1 cellular context compared by ENCODE assay signal in the genomic region with DNA sequence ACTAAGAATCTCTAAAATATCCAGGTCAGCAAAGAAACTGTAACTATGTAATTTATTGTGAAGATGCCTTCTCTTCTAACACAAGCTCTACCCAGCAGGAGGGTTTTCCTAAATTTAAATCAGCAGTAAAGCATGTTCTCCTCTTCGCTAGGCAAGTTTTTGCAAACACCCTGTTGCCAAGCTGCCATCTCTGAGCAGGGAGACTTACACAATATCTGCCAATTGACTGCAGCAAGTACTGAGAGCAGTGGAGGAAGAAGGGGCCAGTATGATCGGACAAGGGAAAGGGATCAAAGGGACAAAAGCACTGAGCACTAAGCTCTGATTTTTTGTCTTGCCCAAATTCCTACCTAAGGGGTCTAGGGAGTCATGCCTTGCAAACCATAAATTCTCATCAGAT.
TF ChIP-seq lines count a peak whose summit lies in the region.

No MANE protein-coding gene starts in this region.

TF ChIP-seq in GM23338, 12 proteins besides CTCF, POLR2A, EP300 and RAD21 (continued from another document):
- no peak for TF ChIP-seq EZH2phosphoT487 (IDR thresholded peaks at IDR 0.05; ENCODE audit: unreplicated experiment)
- TF ChIP-seq ZNF114 (CRISPR knock-in tag; IDR thresholded peaks at IDR 0.05): no peak
